ENCODE assay signal across 19 cellular contexts in genomic region chr6:113627480-113627879, GRCh38.
DNase-seq lines count a peak whose midpoint lies in the region; ATAC-seq, FAIRE-seq and TF ChIP-seq lines count a peak whose summit lies in the region.
"Had no signal": no experiment of that assay in that cellular context is flagged by ENCODE, and none has a peak within 500 bp of the region (broad histone marks: within the 10 kb centered on the region; RNA-seq: fewer than 3 reads in every experiment).

No MANE protein-coding gene starts in this region.

- peaks cover 17% of the 10 kb centered on the region for H3K4me1 Mint-ChIP-seq in activated T-helper 2 cell treated with anti-CD3 and anti-CD28 coated beads, Interferon-gamma antibody, Interleukin-2, Interleukin-4, amounts not matched to agents 10 μg/mL and 5 μg/mL and 100 μg/mL, durations not matched to agents 14 hours and 24 hours and 36 hours (ENCODE audit: low read depth)

- DNase-seq in GM12891 (ENCODE audit: insufficient read length, low spot score): no peak
- DNase-seq in T1000 (lab: John Stamatoyannopoulos, UW): no peak
- no peak for DNase-seq in NCI-H82 treated with DMSO at 0.1 percent for 48 hours (lab: John Stamatoyannopoulos, UW; ENCODE audit: unreplicated experiment)
- no peak for DNase-seq in activated T-helper 2 cell treated with anti-CD3 and anti-CD28 coated beads, Interferon-gamma antibody, Interleukin-2, Interleukin-4, amounts not matched to agents 10 μg/mL and 5 μg/mL and 100 μg/mL, durations not matched to agents 14 hours and 24 hours and 36 hours (ENCODE audit: low spot score)
- no peak for DNase-seq in NCI-H1436 treated with DMSO at 0.1 percent for 48 hours (lab: John Stamatoyannopoulos, UW)
- DNase-seq: activated CD4-positive, alpha-beta T cell treated with anti-CD3 and anti-CD28 coated beads, Interleukin-2, amount 10 ng/mL, durations not matched to agents 7 days and 5 days; activated naive CD8-positive, alpha-beta T cell treated with anti-CD3 and anti-CD28 coated beads, Interleukin-2, amount 50 U/mL, for 24 hours; central memory CD4-positive, alpha-beta T cell; EL; NCI-H1048; NCI-H2171; SHP77 treated with DMSO at 0.1 percent for 48 hours; stimulated activated naive CD4-positive, alpha-beta T cell; uterus had no signal

- peaks cover 6% of the 10 kb centered on the region for H3K27me3 Mint-ChIP-seq in activated T-helper 2 cell treated with anti-CD3 and anti-CD28 coated beads, Interferon-gamma antibody, Interleukin-2, Interleukin-4, amounts not matched to agents 10 μg/mL and 5 μg/mL and 100 μg/mL, durations not matched to agents 14 hours and 24 hours and 36 hours (ENCODE audit: low read depth)
- H3K27me3 Mint-ChIP-seq: activated CD4-positive, alpha-beta T cell treated with anti-CD3 and anti-CD28 coated beads, Interleukin-2, amount 10 ng/mL, durations not matched to agents 7 days and 5 days had no signal

- H3K27ac Mint-ChIP-seq in activated T-helper 2 cell treated with anti-CD3 and anti-CD28 coated beads, Interferon-gamma antibody, Interleukin-2, Interleukin-4, amounts not matched to agents 10 μg/mL and 5 μg/mL and 100 μg/mL, durations not matched to agents 14 hours and 24 hours and 36 hours: no peak overlapping the region
- H3K27ac Mint-ChIP-seq: activated CD4-positive, alpha-beta T cell treated with anti-CD3 and anti-CD28 coated beads, Interleukin-2, amount 10 ng/mL, durations not matched to agents 7 days and 5 days; activated naive CD8-positive, alpha-beta T cell treated with anti-CD3 and anti-CD28 coated beads, Interleukin-2, amount 50 U/mL, for 24 hours had no signal

- FAIRE-seq in GM12891 (lab: Jason Lieb, UNC): peak; percentile 75
- FAIRE-seq: H1 had no signal

- H3K36me3 Mint-ChIP-seq in activated T-helper 2 cell treated with anti-CD3 and anti-CD28 coated beads, Interferon-gamma antibody, Interleukin-2, Interleukin-4, amounts not matched to agents 10 μg/mL and 5 μg/mL and 100 μg/mL, durations not matched to agents 14 hours and 24 hours and 36 hours (ENCODE audit: low read depth): no peaks in the 10 kb centered on the region

- intact Hi-C loops in activated T-helper 2 cell treated with anti-CD3 and anti-CD28 coated beads, Interferon-gamma antibody, Interleukin-2, Interleukin-4, amounts not matched to agents 10 μg/mL and 5 μg/mL and 100 μg/mL, durations not matched to agents 14 hours and 24 hours and 36 hours (cut with micrococcal nuclease): no loop called here

- H3K4me3 Mint-ChIP-seq in activated T-helper 2 cell treated with anti-CD3 and anti-CD28 coated beads, Interferon-gamma antibody, Interleukin-2, Interleukin-4, amounts not matched to agents 10 μg/mL and 5 μg/mL and 100 μg/mL, durations not matched to agents 14 hours and 24 hours and 36 hours (ENCODE audit: low read depth): no peak overlapping the region
- H3K4me3 Mint-ChIP-seq: activated CD4-positive, alpha-beta T cell treated with anti-CD3 and anti-CD28 coated beads, Interleukin-2, amount 10 ng/mL, durations not matched to agents 7 days and 5 days; activated naive CD8-positive, alpha-beta T cell treated with anti-CD3 and anti-CD28 coated beads, Interleukin-2, amount 50 U/mL, for 24 hours had no signal

- no peak for TF ChIP-seq POLR2A in GM12891 (IDR thresholded peaks at IDR 0.05; ENCODE audit: low read depth, low read length)

- ATAC-seq in GM19351 (IDR thresholded peaks at IDR 0.05; ENCODE audit: unreplicated experiment): peak; percentile 23
- ATAC-seq in HG02678 (IDR thresholded peaks at IDR 0.05; ENCODE audit: unreplicated experiment): peak; percentile 19
- peak; percentile 18 for ATAC-seq in HG03520 (IDR thresholded peaks at IDR 0.05; ENCODE audit: unreplicated experiment)
- ATAC-seq: activated naive CD8-positive, alpha-beta T cell treated with anti-CD3 and anti-CD28 coated beads, Interleukin-2, amount 50 U/mL, for 24 hours; sciatic nerve had no signal

- no peaks in the 10 kb centered on the region for H3K9me3 Mint-ChIP-seq in activated T-helper 2 cell treated with anti-CD3 and anti-CD28 coated beads, Interferon-gamma antibody, Interleukin-2, Interleukin-4, amounts not matched to agents 10 μg/mL and 5 μg/mL and 100 μg/mL, durations not matched to agents 14 hours and 24 hours and 36 hours
- H3K9me3 Mint-ChIP-seq: activated CD4-positive, alpha-beta T cell treated with anti-CD3 and anti-CD28 coated beads, Interleukin-2, amount 10 ng/mL, durations not matched to agents 7 days and 5 days; activated naive CD8-positive, alpha-beta T cell treated with anti-CD3 and anti-CD28 coated beads, Interleukin-2, amount 50 U/mL, for 24 hours had no signal

TF ChIP-seq in GM12891, 5 proteins besides CTCF, POLR2A, EP300 and RAD21:
- peak; percentile 34 for TF ChIP-seq SPI1 (IDR thresholded peaks at IDR 0.05; ENCODE audit: low read depth, low read length)
- no peak for TF ChIP-seq POU2F2 (IDR thresholded peaks at IDR 0.05; ENCODE audit: low read depth, low read length)
